ENCODE assay signal across 13 cellular contexts in genomic region chr3:32781969-32782270, GRCh38. TPM values are rescaled to one million over a fixed set of nuclear protein-coding genes. Genes with fewer than 3 reads are reported as not detected.
DNase-seq lines count a peak whose midpoint lies in the region; ATAC-seq, FAIRE-seq and TF ChIP-seq lines count a peak whose summit lies in the region.
"Not testable (repeated sequence)": the region's sequence is repeated elsewhere in the genome, so short reads cannot be mapped to it uniquely, and the experiment has no call there.
"Had no signal": no experiment of that assay in that cellular context is flagged by ENCODE, and none has a peak within 500 bp of the region (broad histone marks: within the 10 kb centered on the region; RNA-seq: fewer than 3 reads in every experiment).

No MANE protein-coding gene starts in this region.

- not testable (repeated sequence) for H3K9me3 ChIP-seq in CD8-positive, alpha-beta T cell (ENCODE audit: low read length); keratinocyte (ENCODE audit: control insufficient read depth, low read depth, low read length)

- not testable (repeated sequence) for H3K27ac Mint-ChIP-seq in CD8-positive, alpha-beta T cell; IgD-negative memory B cell; T-helper 1 cell treated with Interleukin-12 subunit alpha and Interleukin-12 subunit beta and Interleukin-4 antibody, amounts not matched to agents 30 μg/mL and 1 μg/mL, for 36 hours; activated naive CD4-positive, alpha-beta T cell treated with anti-CD3 and anti-CD28 coated beads, Interleukin-2, amount 10 ng/mL, durations not matched to agents 7 days and 5 days; stimulated activated naive CD8-positive, alpha-beta T cell treated with anti-CD3 and anti-CD28 coated beads, Interleukin-15, Interleukin-2, amounts not matched to agents 100 ng/mL and 50 ng/mL, for 24 hours
- peak overlapping the region in 1 of 2 donors; percentile 44 for H3K27ac Mint-ChIP-seq in effector memory CD8-positive, alpha-beta T cell
- peak overlapping the region; percentile 71 for H3K27ac Mint-ChIP-seq in nephron progenitor cell

- H3K9me3 Mint-ChIP-seq in CD8-positive, alpha-beta T cell; IgD-negative memory B cell; T-helper 1 cell treated with Interleukin-12 subunit alpha and Interleukin-12 subunit beta and Interleukin-4 antibody, amounts not matched to agents 30 μg/mL and 1 μg/mL, for 36 hours; activated naive CD4-positive, alpha-beta T cell treated with anti-CD3 and anti-CD28 coated beads, Interleukin-2, amount 10 ng/mL, durations not matched to agents 7 days and 5 days; effector memory CD8-positive, alpha-beta T cell; nephron progenitor cell; stimulated activated naive CD8-positive, alpha-beta T cell treated with anti-CD3 and anti-CD28 coated beads, Interleukin-15, Interleukin-2, amounts not matched to agents 100 ng/mL and 50 ng/mL, for 24 hours: not testable (repeated sequence)

- H3K27ac ChIP-seq in CD8-positive, alpha-beta T cell (ENCODE audit: low read depth, low read length); keratinocyte (ENCODE audit: control insufficient read depth, insufficient read depth, low read length): not testable (repeated sequence)

- POLR2A ChIA-PET in CD8-positive, alpha-beta T cell (lab: Charles Lee): not testable (repeated sequence)

- dilution Hi-C loops in keratinocyte (cut with MboI; ENCODE audit: extremely low pct_ligation_motif_present, low sequenced_read_pairs): not testable (repeated sequence)

- H3K79me2 ChIP-seq in keratinocyte (ENCODE audit: control insufficient read depth, insufficient read depth, low read length): not testable (repeated sequence)

- not testable (repeated sequence) for TF ChIP-seq CTCF in CD8-positive, alpha-beta T cell (IDR thresholded peaks at IDR 0.05); keratinocyte (optimal IDR thresholded peaks at IDR 0.05 in 1 of 3, IDR thresholded peaks at IDR 0.05 in 1 of 3, conservative IDR thresholded peaks at IDR 0.05 in 1 of 3; ENCODE audit: extremely low read depth in 1 of 3, insufficient read depth in 2 of 3, low read length in 3 of 3); nephron progenitor cell (IDR thresholded peaks at IDR 0.05)

- peak overlapping the region; percentile 96 for H3K4me2 ChIP-seq in keratinocyte (ENCODE audit: control insufficient read depth, extremely low read depth, insufficient read depth, low read depth, low read length)

- not testable (repeated sequence) for H3K4me1 Mint-ChIP-seq in CD8-positive, alpha-beta T cell (ENCODE audit: low read depth); IgD-negative memory B cell; T-helper 1 cell treated with Interleukin-12 subunit alpha and Interleukin-12 subunit beta and Interleukin-4 antibody, amounts not matched to agents 30 μg/mL and 1 μg/mL, for 36 hours (ENCODE audit: low read depth); activated naive CD4-positive, alpha-beta T cell treated with anti-CD3 and anti-CD28 coated beads, Interleukin-2, amount 10 ng/mL, durations not matched to agents 7 days and 5 days; effector memory CD8-positive, alpha-beta T cell (ENCODE audit: low read depth in 2 of 2); stimulated activated naive CD8-positive, alpha-beta T cell treated with anti-CD3 and anti-CD28 coated beads, Interleukin-15, Interleukin-2, amounts not matched to agents 100 ng/mL and 50 ng/mL, for 24 hours (ENCODE audit: low read depth)
- peaks cover 24% of the 10 kb centered on the region for H3K4me1 Mint-ChIP-seq in nephron progenitor cell

- CTCF ChIA-PET in CD8-positive, alpha-beta T cell (lab: Charles Lee): interaction anchor here (1.1 to 2.5 kb wide), 9 partner anchors 10 to 289 kb away, joined by 3 to 18 read pairs (median 8); no protein-coding TSS in a partner anchor
- CTCF ChIA-PET in activated naive CD4-positive, alpha-beta T cell treated with anti-CD3 and anti-CD28 coated beads, Interleukin-2, amount 10 ng/mL, durations not matched to agents 7 days and 5 days (lab: Charles Lee): interaction anchor here (1.1 to 1.5 kb wide), 5 partner anchors 8 to 128 kb away, joined by 3 to 4 read pairs (median 3); no protein-coding TSS in a partner anchor

- not testable (repeated sequence) for H3K4me3 ChIP-seq in CD8-positive, alpha-beta T cell (ENCODE audit: low read depth, low read length); keratinocyte (ENCODE audit: control insufficient read depth in 2 of 3, extremely low read depth in 1 of 3, insufficient read depth in 2 of 3, low read depth in 1 of 3, low read length in 3 of 3)

- intact Hi-C loops in CD8-positive, alpha-beta T cell (cut with DNase I, micrococcal nuclease): loop anchor here (1.0 kb wide), 1 partner anchor 272 kb away; no protein-coding TSS in a partner anchor

- not testable (repeated sequence) for H3K36me3 Mint-ChIP-seq in CD8-positive, alpha-beta T cell; IgD-negative memory B cell; T-helper 1 cell treated with Interleukin-12 subunit alpha and Interleukin-12 subunit beta and Interleukin-4 antibody, amounts not matched to agents 30 μg/mL and 1 μg/mL, for 36 hours (ENCODE audit: low read depth); activated naive CD4-positive, alpha-beta T cell treated with anti-CD3 and anti-CD28 coated beads, Interleukin-2, amount 10 ng/mL, durations not matched to agents 7 days and 5 days; effector memory CD8-positive, alpha-beta T cell (ENCODE audit: insufficient read depth); nephron progenitor cell (ENCODE audit: low read depth); stimulated activated naive CD8-positive, alpha-beta T cell treated with anti-CD3 and anti-CD28 coated beads, Interleukin-15, Interleukin-2, amounts not matched to agents 100 ng/mL and 50 ng/mL, for 24 hours (ENCODE audit: low read depth)

- not testable (repeated sequence) for H3K36me3 ChIP-seq in CD8-positive, alpha-beta T cell (ENCODE audit: insufficient read depth, low read length); keratinocyte (ENCODE audit: control insufficient read depth in 2 of 2, extremely low read depth in 1 of 2, insufficient read depth in 2 of 2, low read length in 2 of 2)

- DNase-seq in CD8-positive, alpha-beta T cell; activated naive CD4-positive, alpha-beta T cell treated with anti-CD3 and anti-CD28 coated beads, Interleukin-2, amount 10 ng/mL, durations not matched to agents 7 days and 5 days; effector memory CD8-positive, alpha-beta T cell; keratinocyte (ENCODE audit: low read depth, low spot score); nephron progenitor cell: not testable (repeated sequence)

- H3K27me3 Mint-ChIP-seq in CD8-positive, alpha-beta T cell (ENCODE audit: low read depth); IgD-negative memory B cell; nephron progenitor cell (ENCODE audit: low read depth, poor library complexity): not testable (repeated sequence)
- peaks cover 21% of the 10 kb centered on the region for H3K27me3 Mint-ChIP-seq in T-helper 1 cell treated with Interleukin-12 subunit alpha and Interleukin-12 subunit beta and Interleukin-4 antibody, amounts not matched to agents 30 μg/mL and 1 μg/mL, for 36 hours (ENCODE audit: low read depth)
- H3K27me3 Mint-ChIP-seq in activated naive CD4-positive, alpha-beta T cell treated with anti-CD3 and anti-CD28 coated beads, Interleukin-2, amount 10 ng/mL, durations not matched to agents 7 days and 5 days: peaks cover 22% of the 10 kb centered on the region
- peaks cover 0 to 12% of the 10 kb centered on the region in 2 donors for H3K27me3 Mint-ChIP-seq in effector memory CD8-positive, alpha-beta T cell
- H3K27me3 Mint-ChIP-seq in stimulated activated naive CD8-positive, alpha-beta T cell treated with anti-CD3 and anti-CD28 coated beads, Interleukin-15, Interleukin-2, amounts not matched to agents 100 ng/mL and 50 ng/mL, for 24 hours: peaks cover 14% of the 10 kb centered on the region

- FAIRE-seq in keratinocyte (lab: Jason Lieb, UNC): not testable (repeated sequence)

- H3K4me1 ChIP-seq in CD8-positive, alpha-beta T cell (ENCODE audit: insufficient read depth, low read length); keratinocyte (ENCODE audit: control insufficient read depth, extremely low read depth, insufficient read depth, low read length): not testable (repeated sequence)

- H4K20me1 ChIP-seq in keratinocyte (ENCODE audit: control insufficient read depth, extremely low read depth, insufficient read depth, low read length): not testable (repeated sequence)

- H3K9ac ChIP-seq in keratinocyte (ENCODE audit: control insufficient read depth, extremely low read depth, insufficient read depth, low read length): not testable (repeated sequence)

- H3K4me3 Mint-ChIP-seq in CD8-positive, alpha-beta T cell: peak overlapping the region; percentile 35
- H3K4me3 Mint-ChIP-seq in IgD-negative memory B cell (peak overlapping the region; percentile 63 to 87 (median 76)), nephron progenitor cell (peak overlapping the region; percentile 68)
- H3K4me3 Mint-ChIP-seq in T-helper 1 cell treated with Interleukin-12 subunit alpha and Interleukin-12 subunit beta and Interleukin-4 antibody, amounts not matched to agents 30 μg/mL and 1 μg/mL, for 36 hours: peak overlapping the region; percentile 46
- peak overlapping the region; percentile 40 for H3K4me3 Mint-ChIP-seq in activated naive CD4-positive, alpha-beta T cell treated with anti-CD3 and anti-CD28 coated beads, Interleukin-2, amount 10 ng/mL, durations not matched to agents 7 days and 5 days
- peak overlapping the region; percentile 91 to 92 for H3K4me3 Mint-ChIP-seq in effector memory CD8-positive, alpha-beta T cell
- peak overlapping the region; percentile 64 for H3K4me3 Mint-ChIP-seq in stimulated activated naive CD8-positive, alpha-beta T cell treated with anti-CD3 and anti-CD28 coated beads, Interleukin-15, Interleukin-2, amounts not matched to agents 100 ng/mL and 50 ng/mL, for 24 hours

- H3K27me3 ChIP-seq in CD8-positive, alpha-beta T cell (ENCODE audit: insufficient read depth, low read length); keratinocyte (ENCODE audit: control insufficient read depth, extremely low read depth, insufficient read depth, low read length): not testable (repeated sequence)

- H2AFZ ChIP-seq in keratinocyte (ENCODE audit: control insufficient read depth, low read length): not testable (repeated sequence)

- ATAC-seq in CD8-positive, alpha-beta T cell; effector memory CD8-positive, alpha-beta T cell (replicated peaks): not testable (repeated sequence)

- not testable (repeated sequence) for H3K9me1 ChIP-seq in keratinocyte (ENCODE audit: control insufficient read depth, extremely low read depth, insufficient read depth, low read length)

RNA-seq across cellular contexts. Expression of gene TRIM71, which starts 35.9 kb away (rescaled TPM):
- not detected for total RNA-seq in CD8-positive, alpha-beta T cell
- not detected for polyA plus RNA-seq in IgD-negative memory B cell
- under 0.01 TPM in 1 of 3 replicates, not detected in the others for polyA plus RNA-seq in keratinocyte
- polyA plus RNA-seq in keratinocyte (2011; ENCODE audit: low read depth): not detected
- polyA plus RNA-seq in keratinocyte (2011; cell fraction: cytosol; rRNA removed): not detected in 2 replicates
- not detected in 2 replicates for polyA plus RNA-seq in keratinocyte (2011; cell fraction: nucleus; rRNA removed)
- polyA plus RNA-seq in keratinocyte (2012; ENCODE audit: low replicate concordance): not detected in 2 replicates
- polyA minus RNA-seq in keratinocyte: 0.03 TPM in 2 of 3 replicates, not detected in the other
- not detected for polyA minus RNA-seq in keratinocyte (2011; cell fraction: cytosol; rRNA and poly(A)+ RNA removed)
- not detected in 2 replicates for polyA minus RNA-seq in keratinocyte (2011; cell fraction: nucleus; rRNA and poly(A)+ RNA removed)
- total RNA-seq: body of pancreas, HT-29, left ventricle myocardium superior, M059J had no signal
- polyA plus RNA-seq: AG04450 had no signal

Comparison
In these comparisons a context has a peak if more than half of its experiments do, and no peak if none do; other contexts are left out.
1. H3K4me3 Mint-ChIP-seq: peak in every context shown above with its lines; median percentile 92 in effector memory CD8-positive, alpha-beta T cell; 76 in IgD-negative memory B cell; 68 in nephron progenitor cell; 64 in stimulated activated naive CD8-positive, alpha-beta T cell treated with anti-CD3 and anti-CD28 coated beads, Interleukin-15, Interleukin-2, amounts not matched to agents 100 ng/mL and 50 ng/mL, for 24 hours; 46 in T-helper 1 cell treated with Interleukin-12 subunit alpha and Interleukin-12 subunit beta and Interleukin-4 antibody, amounts not matched to agents 30 μg/mL and 1 μg/mL, for 36 hours; 40 in activated naive CD4-positive, alpha-beta T cell treated with anti-CD3 and anti-CD28 coated beads, Interleukin-2, amount 10 ng/mL, durations not matched to agents 7 days and 5 days; 35 in CD8-positive, alpha-beta T cell.